In genomic region chr5:133611357-133612020, GRCh38 we compare ENCODE assay signal across 1 cellular context.
TF ChIP-seq lines count a peak whose summit lies in the region.

No MANE protein-coding gene starts in this region.

TF ChIP-seq in WTC11, 78 proteins besides CTCF, POLR2A, EP300 and RAD21 (continued from another document):
- 0 out of 2 replicates have a peak, but pooled peaks have one; percentile 22 for TF ChIP-seq ARID4B (CRISPR knock-in tag; IDR thresholded peaks at IDR 0.05; ENCODE audit: borderline replicate concordance)
- TF ChIP-seq PRRX2 (CRISPR knock-in tag; IDR thresholded peaks at IDR 0.05): no peak
- no peak for TF ChIP-seq ZNF423 (CRISPR knock-in tag; IDR thresholded peaks at IDR 0.05)
